Comparison of ENCODE assay signal across 18 cellular contexts in the genomic region with DNA sequence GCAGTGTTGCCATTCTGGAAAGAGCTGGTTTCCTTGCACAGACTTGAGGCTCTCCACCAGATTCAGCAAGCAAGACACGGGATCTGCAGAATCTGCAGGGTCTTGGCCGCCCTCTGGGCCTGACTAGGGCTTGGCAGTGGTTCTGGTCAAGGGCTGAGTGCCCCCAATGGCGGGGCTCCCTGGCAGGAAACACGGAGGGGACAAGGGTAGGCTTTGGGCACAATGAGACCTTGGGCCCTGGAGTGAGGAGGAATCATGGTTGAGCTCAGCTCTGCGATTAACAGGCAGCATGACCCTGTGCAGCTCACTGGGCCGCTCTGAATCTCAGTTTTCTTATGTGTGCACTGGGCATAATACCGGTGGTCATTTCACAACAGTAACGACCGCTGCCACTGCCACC.
"Had no signal": no experiment of that assay in that cellular context is flagged by ENCODE, and none has a peak within 500 bp of the region (broad histone marks: within the 10 kb centered on the region; RNA-seq: fewer than 3 reads in every experiment).

No MANE protein-coding gene starts in this region.

- H3K27ac ChIP-seq: colonic mucosa, dorsolateral prefrontal cortex, epithelial cell of prostate, foreskin keratinocyte, hepatocyte, parathyroid adenoma, thyroid gland, upper lobe of left lung, vagina had no signal

- ATAC-seq: foreskin keratinocyte; left colon; naive thymus-derived CD4-positive, alpha-beta T cell had no signal

- H3K27me3 ChIP-seq: colonic mucosa, dorsolateral prefrontal cortex, foreskin keratinocyte, thyroid gland, upper lobe of left lung, vagina had no signal

- H3K36me3 Mint-ChIP-seq: naive thymus-derived CD4-positive, alpha-beta T cell had no signal

- H3K4me1 Mint-ChIP-seq: naive thymus-derived CD4-positive, alpha-beta T cell; nephron progenitor cell had no signal

- H3K36me3 ChIP-seq: colonic mucosa, thyroid gland, upper lobe of left lung, vagina had no signal

- H3K4me3 ChIP-seq: colonic mucosa, dorsolateral prefrontal cortex, hepatocyte, thyroid gland, upper lobe of left lung, vagina had no signal

- H3K9me3 ChIP-seq: colonic mucosa, thyroid gland, upper lobe of left lung, vagina had no signal

- H3K27ac Mint-ChIP-seq: naive thymus-derived CD4-positive, alpha-beta T cell had no signal

- H3K4me3 Mint-ChIP-seq: naive thymus-derived CD4-positive, alpha-beta T cell; nephron progenitor cell had no signal

- H3K4me1 ChIP-seq: colonic mucosa, foreskin keratinocyte, parathyroid adenoma, thyroid gland, upper lobe of left lung, vagina had no signal

- DNase-seq: cerebellar nuclear complex; colonic mucosa; effector memory CD4-positive, alpha-beta T cell; foreskin keratinocyte; left colon; mesendoderm; naive thymus-derived CD4-positive, alpha-beta T cell; nephron progenitor cell; small intestine; stimulated activated CD4-positive, alpha-beta T cell treated with anti-CD3 and anti-CD28 coated beads, Interleukin-2, amount 100 ng/mL, for 48 hours; stimulated activated naive CD4-positive, alpha-beta T cell treated with Interleukin-2 at 50 U/mL for 16 hours; thyroid gland had no signal
